ENCODE assay signal across 9 cellular contexts in genomic region chr12:111687255-111687654, GRCh38. TPM values are rescaled to one million over a fixed set of nuclear protein-coding genes. Genes with fewer than 3 reads are reported as not detected.
DNase-seq lines count a peak whose midpoint lies in the region; ATAC-seq and TF ChIP-seq lines count a peak whose summit lies in the region.
"Had no signal": no experiment of that assay in that cellular context is flagged by ENCODE, and none has a peak within 500 bp of the region (broad histone marks: within the 10 kb centered on the region; RNA-seq: fewer than 3 reads in every experiment).

No MANE protein-coding gene starts in this region.

- no peaks in the 10 kb centered on the region for H4K20me1 ChIP-seq in HCT116 (ENCODE audit: insufficient read depth)

- peak; percentile 53 for TF ChIP-seq RAD21 in HCT116 (IDR thresholded peaks at IDR 0.05; ENCODE audit: low read depth)

- POLR2A ChIA-PET in HCT116 (lab: Charles Lee): no interaction called here

- H3K4me2 ChIP-seq in HCT116 (ENCODE audit: low read length): peak overlapping the region; percentile 77

- TF ChIP-seq CTCF in C4-2B (conservative IDR thresholded peaks at IDR 0.05): peak; percentile 47
- peak; percentile 33 to 61 (median 45); a peak in 5 of 6 replicates for TF ChIP-seq CTCF in HCT116 (IDR thresholded peaks at IDR 0.05 in 2 of 3, conservative IDR thresholded peaks at IDR 0.05 in 1 of 3; ENCODE audit: borderline replicate concordance in 1 of 3, insufficient read depth in 1 of 3, low read depth in 2 of 3, low read length in 2 of 3)
- TF ChIP-seq CTCF in VCaP (conservative IDR thresholded peaks at IDR 0.05): peak; percentile 77
- no peak for TF ChIP-seq CTCF in mucosa of descending colon (IDR thresholded peaks at IDR 0.05)
- TF ChIP-seq CTCF in left lung (IDR thresholded peaks at IDR 0.05): no peak

- peaks cover 51% of the 10 kb centered on the region for H3K79me2 ChIP-seq in HCT116 (ENCODE audit: insufficient read depth, low read length)

- DNase-seq in HCT116 (ENCODE audit: low read depth, low spot score) (no peak), left kidney (ENCODE audit: low read depth, low spot score) (peak; percentile 6), mucosa of descending colon (no peak), SKM-1 treated with dmso at 0.1 percent for 144 hours (lab: John Stamatoyannopoulos, UW; ENCODE audit: unreplicated experiment) (no peak), left lung (no peak)
- no peak for DNase-seq in stimulated activated CD4-positive, alpha-beta T cell treated with anti-CD3 and anti-CD28 coated beads, Interleukin-4, amount 100 ng/mL, for 24 hours

- no peak for TF ChIP-seq POLR2A in HCT116 (IDR thresholded peaks at IDR 0.05; ENCODE audit: borderline replicate concordance, extremely low read depth, insufficient read depth, insufficient read length)

- no peaks in the 10 kb centered on the region for H3K9me2 ChIP-seq in HCT116 (ENCODE audit: insufficient read depth)

- no peak overlapping the region for H3K27ac ChIP-seq in C4-2B
- H3K27ac ChIP-seq in HCT116 (ENCODE audit: low read depth, low read length): no peak overlapping the region
- H3K27ac ChIP-seq in VCaP: peak overlapping the region; percentile 91; the same call in 1 of the 2 replicates
- H3K27ac ChIP-seq in left lung: no peak overlapping the region

- CTCF ChIA-PET in HCT116 (lab: Charles Lee): no interaction called here

- no peak overlapping the region for H3K9ac ChIP-seq in HCT116 (ENCODE audit: low read length)

- BruUV-seq in HCT116 (replicated peaks; lab: Mats Ljungman, UMichigan): no TSS peak

- ATAC-seq in HCT116 (peak; percentile 46; the same call in 1 of the 2 replicates), mucosa of descending colon (no peak), left lung (no peak)
- ATAC-seq: Panc1 had no signal

- intact Hi-C loops in HCT116 (cut with micrococcal nuclease) (loop anchor here (1.0 kb wide), 1 partner anchor 126 kb away; no protein-coding TSS in a partner anchor), mucosa of descending colon (cut with DNase I, micrococcal nuclease) (no loop called here), left lung (cut with DNase I) (no loop called here)

- no peak overlapping the region for H2AFZ ChIP-seq in HCT116 (ENCODE audit: low read depth, low read length, poor library complexity, severe bottlenecking)

- H3K36me3 ChIP-seq in HCT116 (ENCODE audit: control insufficient read depth in 1 of 2, insufficient read depth in 2 of 2, low read length in 2 of 2): peaks cover 4 to 8% of the 10 kb centered on the region in 2 experiments; a peak in 3 of 4 replicates
- peaks cover 5% of the 10 kb centered on the region for H3K36me3 ChIP-seq in mucosa of descending colon (ENCODE audit: low read depth)
- peaks cover 0 to 11% of the 10 kb centered on the region in 2 donors for H3K36me3 ChIP-seq in left lung

- RAD21 ChIA-PET in HCT116 (lab: Charles Lee; ENCODE audit: low non-redundant PET in 1 of 2, low total read pairs in 2 of 2, uncharacterized antibody in 2 of 2, unreplicated experiment in 2 of 2): no interaction called here

- H3K4me3 ChIP-seq in HCT116 (replicated peaks in 1 of 2; ENCODE audit: low read depth in 1 of 2, low read length in 2 of 2): peak overlapping the region; percentile 90 to 96; a peak in 3 of 4 replicates
- H3K4me3 ChIP-seq in mucosa of descending colon: no peak overlapping the region
- H3K4me3 ChIP-seq in left lung: no peak overlapping the region

- peaks cover 0 to 19% of the 10 kb centered on the region in 2 experiments for H3K4me1 ChIP-seq in HCT116 (ENCODE audit: control insufficient read depth in 1 of 2, insufficient read depth in 2 of 2, low read length in 2 of 2)
- peaks cover 14% of the 10 kb centered on the region for H3K4me1 ChIP-seq in mucosa of descending colon (ENCODE audit: low read depth)
- H3K4me1 ChIP-seq in left lung: peaks cover 14 to 32% of the 10 kb centered on the region in 2 donors

- H3K27me3 ChIP-seq in HCT116 (ENCODE audit: insufficient read depth, low read length): no peaks in the 10 kb centered on the region
- H3K27me3 ChIP-seq in left lung: no peaks in the 10 kb centered on the region

- H3K9me3 ChIP-seq in HCT116 (ENCODE audit: control insufficient read depth in 1 of 2, insufficient read depth in 1 of 2, low read depth in 1 of 2, low read length in 2 of 2) (no peaks in the 10 kb centered on the region), mucosa of descending colon (no peaks in the 10 kb centered on the region), left lung (no peaks in the 10 kb centered on the region)

TF ChIP-seq in HCT116, 20 proteins besides CTCF, POLR2A, EP300 and RAD21:
- TF ChIP-seq POLR2AphosphoS5 (IDR thresholded peaks at IDR 0.05; ENCODE audit: low read depth, low read length) (no peak), SIN3A (IDR thresholded peaks at IDR 0.05; ENCODE audit: low read depth) (0 out of 2 replicates have a peak, but pooled peaks have one; percentile 3), FOSL1 (IDR thresholded peaks at IDR 0.05; ENCODE audit: low read depth) (no peak)

RNA-seq across cellular contexts. Expression of gene ACAD10, which starts 1.4 kb away (rescaled TPM):
- 25.3 TPM for total RNA-seq in HCT116 (2021; ENCODE audit: unreplicated experiment)
- 16.3 and 16.7 TPM in 2 replicates for polyA plus RNA-seq in HCT116 (2012)
- 10 to 100 TPM; 36.5 to 55.8 (median 37.9) TPM for total RNA-seq in mucosa of descending colon
- total RNA-seq in left lung: 10 to 100 TPM; 19.8 to 23.3 TPM

RNA-seq across cellular contexts. Expression of gene BRAP, which starts 1.5 kb away (rescaled TPM):
- total RNA-seq in HCT116 (2021; ENCODE audit: unreplicated experiment) (16.7 TPM), mucosa of descending colon (10 to 100 TPM; 17.3 to 26.1 (median 22.3) TPM), left lung (10 to 100 TPM; 15.2 to 15.3 TPM)
- 13.8 and 15.7 TPM in 2 replicates for polyA plus RNA-seq in HCT116 (2012)

Comparison
In these comparisons a context has a peak if more than half of its experiments do, and no peak if none do; other contexts are left out.
1. CTCF ChIP-seq: peak in C4-2B (single experiment), HCT116 (3 of 3) and VCaP (single experiment); none in mucosa of descending colon (single experiment) and left lung (0 of 2).
2. H3K4me3 ChIP-seq: peak in HCT116 (2 of 2); none in mucosa of descending colon (single experiment) and left lung (0 of 2).